In genomic region chr11:8018742-8019631, GRCh38 we compare ENCODE assay signal across 8 cellular contexts. TPM values are rescaled to one million over a fixed set of nuclear protein-coding genes. Genes with fewer than 3 reads are reported as not detected.
DNase-seq lines count a peak whose midpoint lies in the region; ATAC-seq and TF ChIP-seq lines count a peak whose summit lies in the region.

No MANE protein-coding gene starts in this region.

- H3K56ac ChIP-seq in H9 (ENCODE audit: insufficient read length, low read depth, low read length): no peak overlapping the region

- peak; percentile 79 for DNase-seq in AG08395 (ENCODE audit: low spot score)
- peak; percentile 87 for DNase-seq in H9
- peak in 44 of 56 donors; percentile 14 to 80 (median 50) for DNase-seq in amygdala (lab: John Stamatoyannopoulos, UW)
- peak; percentile 88 for DNase-seq in left ventricle myocardium superior
- peak; percentile 60 to 81 for DNase-seq in trophoblast cell
- DNase-seq in tibial nerve (ENCODE audit: low spot score in 2 of 2): peak; percentile 62 to 75
- no peak for DNase-seq in AML-193 (lab: John Stamatoyannopoulos, UW)

- H3K9me3 ChIP-seq in H9 (ENCODE audit: control insufficient read depth, low read depth, low read length) (no peaks in the 10 kb centered on the region), trophoblast cell (ENCODE audit: insufficient read depth, low read depth, low read length) (no peaks in the 10 kb centered on the region), tibial nerve (no peaks in the 10 kb centered on the region)

- H3K4me1 ChIP-seq in H9 (ENCODE audit: insufficient read depth, low read length): peaks cover 5% of the 10 kb centered on the region
- peaks cover 5 to 11% of the 10 kb centered on the region in 2 experiments for H3K4me1 ChIP-seq in trophoblast cell (ENCODE audit: control insufficient read depth in 1 of 2, insufficient read depth in 2 of 2, low read length in 2 of 2)
- H3K4me1 ChIP-seq in tibial nerve: peaks cover 0 to 24% (median 4%) of the 10 kb centered on the region in 4 donors

- H3K4me2 ChIP-seq in H9 (ENCODE audit: insufficient read depth, insufficient read length, low read length): peak overlapping the region; percentile 67
- peak overlapping the region; percentile 95 for H3K4me2 ChIP-seq in trophoblast cell (ENCODE audit: low read length)

- H3K79me1 ChIP-seq in H9 (ENCODE audit: insufficient read depth, low read depth, low read length, poor library complexity, severe bottlenecking) (no peaks in the 10 kb centered on the region), trophoblast cell (ENCODE audit: low read length) (no peaks in the 10 kb centered on the region)

- H3K27me3 Mint-ChIP-seq in H9 (ENCODE audit: low read depth): peaks cover 48% of the 10 kb centered on the region
- peaks cover 61% of the 10 kb centered on the region for H3K27me3 Mint-ChIP-seq in T-helper 1 cell treated with Interleukin-12 subunit alpha and Interleukin-12 subunit beta and Interleukin-4 antibody, amounts not matched to agents 30 μg/mL and 1 μg/mL, for 36 hours (ENCODE audit: low read depth)

- no peak for TF ChIP-seq EP300 in tibial nerve (IDR thresholded peaks at IDR 0.05)

- H3K36me3 Mint-ChIP-seq in H9 (ENCODE audit: insufficient read depth in 1 of 3, low read depth in 3 of 3): no peaks in the 10 kb centered on the region; a peak in 1 of 7 replicates
- H3K36me3 Mint-ChIP-seq in T-helper 1 cell treated with Interleukin-12 subunit alpha and Interleukin-12 subunit beta and Interleukin-4 antibody, amounts not matched to agents 30 μg/mL and 1 μg/mL, for 36 hours (ENCODE audit: low read depth): peaks cover 2% of the 10 kb centered on the region

- peaks cover 30% of the 10 kb centered on the region for H3K27me3 ChIP-seq in H9 (ENCODE audit: insufficient read depth, low read length)
- H3K27me3 ChIP-seq in trophoblast cell (ENCODE audit: insufficient read depth, low read length): peaks cover 31% of the 10 kb centered on the region
- H3K27me3 ChIP-seq in tibial nerve: no peaks in the 10 kb centered on the region

- H2BK20ac ChIP-seq in H9 (ENCODE audit: low read depth, low read length, poor library complexity, severe bottlenecking): no peak overlapping the region

- H3T11ph ChIP-seq in H9 (ENCODE audit: low read length): no peak overlapping the region

- H3K4me3 ChIP-seq in trophoblast cell (ENCODE audit: low read depth, low read length) (peak overlapping the region; percentile 15), tibial nerve (peak overlapping the region; percentile 73 to 85 (median 76))

- H3K4ac ChIP-seq in H9 (ENCODE audit: low read depth, low read length): no peak overlapping the region; the same call in 1 of the 2 replicates
- no peak overlapping the region for H3K4ac ChIP-seq in trophoblast cell (ENCODE audit: low read depth, low read length)

- no peak overlapping the region for H4K5ac ChIP-seq in H9 (ENCODE audit: insufficient read length, low read depth, low read length)

- peaks cover 36 to 43% of the 10 kb centered on the region in 2 experiments for H3K4me1 Mint-ChIP-seq in H9
- peaks cover 11% of the 10 kb centered on the region for H3K4me1 Mint-ChIP-seq in T-helper 1 cell treated with Interleukin-12 subunit alpha and Interleukin-12 subunit beta and Interleukin-4 antibody, amounts not matched to agents 30 μg/mL and 1 μg/mL, for 36 hours (ENCODE audit: low read depth)

- TF ChIP-seq CTCF in H9 (conservative IDR thresholded peaks at IDR 0.05) (no peak), tibial nerve (IDR thresholded peaks at IDR 0.05) (peak in 1 of 5 experiments; percentile 8)

- H3K14ac ChIP-seq in H9 (ENCODE audit: insufficient read depth, low read length): peak overlapping the region; percentile 80
- H3K14ac ChIP-seq in trophoblast cell (ENCODE audit: low read length): no peak overlapping the region

- no peak overlapping the region for H3K23ac ChIP-seq in H9 (ENCODE audit: insufficient read length, low read depth, low read length)
- no peak overlapping the region for H3K23ac ChIP-seq in trophoblast cell (ENCODE audit: low read length)

- no peak overlapping the region for H4K12ac ChIP-seq in trophoblast cell (ENCODE audit: low read depth, low read length)

- H4K8ac ChIP-seq in H9 (replicated peaks; ENCODE audit: insufficient read length, low read depth, low read length) (no peak overlapping the region), trophoblast cell (ENCODE audit: low read depth, low read length) (no peak overlapping the region)

- peak overlapping the region; percentile 65 to 81 for H3K4me3 Mint-ChIP-seq in H9
- H3K4me3 Mint-ChIP-seq in T-helper 1 cell treated with Interleukin-12 subunit alpha and Interleukin-12 subunit beta and Interleukin-4 antibody, amounts not matched to agents 30 μg/mL and 1 μg/mL, for 36 hours: peak overlapping the region; percentile 72

- no peak overlapping the region for H2BK5ac ChIP-seq in H9 (ENCODE audit: insufficient read length, low read length)
- H2BK5ac ChIP-seq in trophoblast cell (ENCODE audit: low read depth, low read length, poor library complexity): no peak overlapping the region

- H3K18ac ChIP-seq in H9 (ENCODE audit: insufficient read length, low read depth, low read length): peak overlapping the region; percentile 81
- no peak overlapping the region for H3K18ac ChIP-seq in trophoblast cell (ENCODE audit: low read length)

- ATAC-seq in left ventricle myocardium superior: peak; percentile 80

- H3K9ac ChIP-seq in H9 (ENCODE audit: extremely low read depth, insufficient read length, low read length): no peak overlapping the region
- no peak overlapping the region for H3K9ac ChIP-seq in trophoblast cell (ENCODE audit: low read length)

- H3K27ac ChIP-seq in H9 (ENCODE audit: insufficient read length, low read depth, low read length) (no peak overlapping the region), trophoblast cell (ENCODE audit: low read depth, low read length) (no peak overlapping the region), tibial nerve (peak overlapping the region; percentile 72 to 90 (median 80))

- no peak for TF ChIP-seq POLR2A in tibial nerve (IDR thresholded peaks at IDR 0.05)

- H3K27ac Mint-ChIP-seq in H9: peak overlapping the region in 2 of 3 experiments; percentile 43 to 86; a peak in 3 of 7 replicates
- no peak overlapping the region for H3K27ac Mint-ChIP-seq in T-helper 1 cell treated with Interleukin-12 subunit alpha and Interleukin-12 subunit beta and Interleukin-4 antibody, amounts not matched to agents 30 μg/mL and 1 μg/mL, for 36 hours

- H4K91ac ChIP-seq in H9 (ENCODE audit: insufficient read length, low read depth, low read length) (no peak overlapping the region), trophoblast cell (ENCODE audit: low read depth, low read length) (no peak overlapping the region)

- peaks cover 14% of the 10 kb centered on the region for H3K23me2 ChIP-seq in H9 (ENCODE audit: insufficient read length, low read depth, low read length, poor library complexity, severe bottlenecking)

- WGBS in H9 (ENCODE audit: extremely low coverage, insufficient read length, low lambda C conversion rate): no CpG with 5 or more reads among the region's 84 CpGs
- no CpG with 5 or more reads among the region's 84 CpGs for WGBS in trophoblast cell (ENCODE audit: extremely low coverage, insufficient coverage, insufficient read length)
- WGBS in tibial nerve, 2 donors: 1% methylated on average over 37 to 80 of the region's 84 CpGs

- H2BK12ac ChIP-seq in H9 (ENCODE audit: insufficient read length, low read depth, low read length): no peak overlapping the region
- no peak overlapping the region for H2BK12ac ChIP-seq in trophoblast cell (ENCODE audit: low read length)

- intact Hi-C loops in left ventricle myocardium superior (cut with micrococcal nuclease): no loop called here

- H2BK120ac ChIP-seq in H9 (ENCODE audit: low read depth, low read length, poor library complexity, severe bottlenecking): no peak overlapping the region
- no peak overlapping the region for H2BK120ac ChIP-seq in trophoblast cell (ENCODE audit: insufficient read depth, low read length, poor library complexity)

- H3K36me3 ChIP-seq in trophoblast cell (ENCODE audit: control insufficient read depth in 1 of 2, insufficient read depth in 2 of 2, low read length in 2 of 2): no peaks in the 10 kb centered on the region
- H3K36me3 ChIP-seq in tibial nerve: no peaks in the 10 kb centered on the region

- no peak overlapping the region for H2BK15ac ChIP-seq in H9 (ENCODE audit: low read depth, low read length)

- H3K9me3 Mint-ChIP-seq in H9: no peaks in the 10 kb centered on the region; a peak in 1 of 5 replicates
- no peaks in the 10 kb centered on the region for H3K9me3 Mint-ChIP-seq in T-helper 1 cell treated with Interleukin-12 subunit alpha and Interleukin-12 subunit beta and Interleukin-4 antibody, amounts not matched to agents 30 μg/mL and 1 μg/mL, for 36 hours

- H2AFZ ChIP-seq in H9 (ENCODE audit: low read length): no peak overlapping the region
- peak overlapping the region; percentile 27 for H2AFZ ChIP-seq in trophoblast cell (ENCODE audit: insufficient read depth, low read length, poor library complexity)

- no peaks in the 10 kb centered on the region for H4K20me1 ChIP-seq in H9 (ENCODE audit: control insufficient read depth, insufficient read depth, insufficient read length)

- H2AK5ac ChIP-seq in H9 (ENCODE audit: insufficient read length, low read length): no peak overlapping the region
- no peak overlapping the region for H2AK5ac ChIP-seq in trophoblast cell (ENCODE audit: low read length)

- H3K79me2 ChIP-seq in H9 (ENCODE audit: insufficient read depth, low read length) (no peaks in the 10 kb centered on the region), trophoblast cell (ENCODE audit: control insufficient read depth, insufficient read depth, low read length, poor library complexity) (no peaks in the 10 kb centered on the region)

RNA-seq across cellular contexts. Expression of gene EIF3F, which starts 31.9 kb away (rescaled TPM):
- 346 and 348 TPM in 2 replicates for total RNA-seq in H9 (2021)
- total RNA-seq in left ventricle myocardium superior: 156 TPM
- 560 and 594 TPM in 2 replicates for polyA plus RNA-seq in trophoblast cell (2013)
- total RNA-seq in tibial nerve: 100 to 1,000 TPM; 144 to 195 (median 162) TPM

RNA-seq across cellular contexts. Expression of gene NLRP10, which starts 53.7 kb away (rescaled TPM):
- total RNA-seq in H9 (2021) (not detected in 2 replicates), left ventricle myocardium superior (not detected), tibial nerve (under 1 TPM in 2 of 4 donors, not detected in 2; 0.44 to 0.60 TPM)
- polyA plus RNA-seq in trophoblast cell (2013): 0.04 and 0.15 TPM in 2 replicates

Comparison
In these comparisons a context has a peak if more than half of its experiments do, and no peak if none do; other contexts are left out.
1. DNase-seq: peak in AG08395 (single experiment), H9 (single experiment), amygdala (44 of 56), left ventricle myocardium superior (single experiment), trophoblast cell (2 of 2) and tibial nerve (2 of 2); none in AML-193 (0 of 2).
2. H3K27ac ChIP-seq: peak in tibial nerve (4 of 4); none in H9 (single experiment) and trophoblast cell (single experiment).